Comparison of ENCODE assay signal across 8 cellular contexts in the genomic region with DNA sequence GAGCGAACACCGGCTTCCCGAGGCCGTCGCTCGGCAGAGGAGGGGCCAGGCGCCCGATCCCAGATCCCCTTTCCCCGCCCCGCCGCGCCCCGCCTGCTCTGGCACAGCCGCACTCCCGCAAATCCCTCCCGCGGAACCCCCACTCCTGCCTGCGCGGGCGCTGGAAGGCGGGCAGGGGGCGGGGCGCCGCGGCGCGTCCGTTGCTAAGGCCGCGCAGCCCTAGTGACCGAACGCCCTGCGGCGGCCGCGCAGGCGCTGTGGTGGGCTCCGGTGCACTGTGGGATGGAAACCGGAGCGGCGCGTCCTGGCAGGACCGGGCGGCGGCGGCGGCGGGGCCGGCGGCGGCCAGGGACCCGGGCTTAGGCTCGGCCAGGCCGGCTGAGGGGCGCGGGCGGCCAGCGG.
DNase-seq lines count a peak whose midpoint lies in the region; ATAC-seq and TF ChIP-seq lines count a peak whose summit lies in the region.

TRAF3IP1 (plus strand) TSS at position 273 of the 402 bp plus-strand sequence. CDS start 145 bp downstream, outside the sequence.

- no peak for TF ChIP-seq POLR2A in erythroblast (IDR thresholded peaks at IDR 0.05; ENCODE audit: low read length)

- H3K4me1 ChIP-seq in HUES48 (ENCODE audit: control insufficient read depth, insufficient read depth, low read length) (peaks cover 4% of the 10 kb centered on the region; the same call in 1 of the 2 replicates), OCI-LY3 (ENCODE audit: low read length) (peaks cover 10% of the 10 kb centered on the region), mucosa of rectum (ENCODE audit: control insufficient read depth in 2 of 2, insufficient read depth in 2 of 2, low read length in 2 of 2) (peaks cover 12 to 13% of the 10 kb centered on the region in 2 donors)

- peak; percentile 98 for ATAC-seq in GM21390 (IDR thresholded peaks at IDR 0.05; ENCODE audit: unreplicated experiment)

- H3K27ac ChIP-seq in HUES48 (ENCODE audit: low read depth, low read length) (no peak within 1 kb of the TSS), OCI-LY3 (ENCODE audit: low read length) (no peak within 1 kb of the TSS), mucosa of rectum (ENCODE audit: low read depth in 2 of 2, low read length in 2 of 2) (peak within 1 kb of the TSS; percentile 39 to 41)

- no peaks in the 10 kb centered on the region for H4K20me1 ChIP-seq in OCI-LY3 (ENCODE audit: insufficient read depth, low read length)

- peak within 1 kb of the TSS; percentile 90 for H3K4me2 ChIP-seq in OCI-LY3 (ENCODE audit: low read length)

- peaks cover 8% of the 10 kb centered on the region for H3K27me3 ChIP-seq in HUES48 (ENCODE audit: control insufficient read depth, insufficient read depth, low read length)
- no peaks in the 10 kb centered on the region for H3K27me3 ChIP-seq in OCI-LY3 (ENCODE audit: low read depth, low read length)
- H3K27me3 ChIP-seq in mucosa of rectum (ENCODE audit: control insufficient read depth in 2 of 2, insufficient read depth in 2 of 2, low read length in 2 of 2), result no peaks in the 10 kb centered on the region

- H3K4me3 ChIP-seq in HUES48 (ENCODE audit: low read depth, low read length) (peak within 1 kb of the TSS; percentile 85), OCI-LY3 (ENCODE audit: low read length) (peak within 1 kb of the TSS; percentile 83), mucosa of rectum (ENCODE audit: low read length in 2 of 2) (peak within 1 kb of the TSS; percentile 74 to 75)

- peaks cover 11% of the 10 kb centered on the region; the same call in 1 of the 2 replicates for H3K36me3 ChIP-seq in HUES48 (ENCODE audit: control insufficient read depth, insufficient read depth, low read length)
- no peaks in the 10 kb centered on the region for H3K36me3 ChIP-seq in OCI-LY3 (replicated peaks; ENCODE audit: low read depth, low read length)
- H3K36me3 ChIP-seq in mucosa of rectum (ENCODE audit: control insufficient read depth in 2 of 2, insufficient read depth in 2 of 2, low read length in 2 of 2), result peaks cover 0 to 4% of the 10 kb centered on the region in 2 donors

- H2AFZ ChIP-seq in OCI-LY3 (ENCODE audit: low read depth, low read length), result peak within 1 kb of the TSS; percentile 27; the same call in 1 of the 2 replicates

- H3K9me3 ChIP-seq in HUES48 (ENCODE audit: control insufficient read depth, insufficient read depth, low read length) (no peaks in the 10 kb centered on the region), OCI-LY3 (ENCODE audit: insufficient read depth, low read length) (no peaks in the 10 kb centered on the region), mucosa of rectum (ENCODE audit: control insufficient read depth in 2 of 2, low read length in 2 of 2) (no peaks in the 10 kb centered on the region)

- H3K79me2 ChIP-seq in OCI-LY3 (ENCODE audit: low read length), result peaks cover 4% of the 10 kb centered on the region; the same call in 1 of the 2 replicates

- TF ChIP-seq CTCF in OCI-LY3 (IDR thresholded peaks at IDR 0.05; ENCODE audit: low read depth, low read length), result no peak

- H3K9ac ChIP-seq in HUES48 (ENCODE audit: low read depth, low read length) (0 out of 2 replicates have a peak within 1 kb of the TSS, but pooled peaks have one; percentile 30), OCI-LY3 (ENCODE audit: low read length) (peak within 1 kb of the TSS; percentile 41; the same call in 1 of the 2 replicates), mucosa of rectum (ENCODE audit: low read depth in 1 of 2, low read length in 2 of 2) (peak within 1 kb of the TSS; percentile 72 to 74)

- DNase-seq in COLO829 (ENCODE audit: low spot score) (peak; percentile 85), activated T-cell treated with anti-CD3 and anti-CD28 coated beads for 4 hours (peak; percentile 75), erythroblast (lab: John Stamatoyannopoulos, UW) (peak; percentile 87 to 94)
- DNase-seq in stimulated activated CD8-positive, alpha-beta memory T cell treated with anti-CD3 and anti-CD28 coated beads, Interleukin-4, amount 100 ng/mL, for 24 hours (ENCODE audit: low read depth), result peak; percentile 83

Comparison
In these comparisons a context has a peak if more than half of its experiments do, and no peak if none do; other contexts are left out.
1. H3K27ac ChIP-seq: peak in mucosa of rectum (2 of 2); none in HUES48 (single experiment) and OCI-LY3 (single experiment).
2. Peak in every context shown above with its lines, with median percentiles within 50 percentile points of each other: DNase-seq, H3K4me3 ChIP-seq and H3K9ac ChIP-seq.